ENCODE assay signal across 17 cellular contexts in genomic region chr11:36631704-36632287, GRCh38. TPM values are rescaled to one million over a fixed set of nuclear protein-coding genes. Genes with fewer than 3 reads are reported as not detected.
DNase-seq lines count a peak whose midpoint lies in the region; ATAC-seq, FAIRE-seq and TF ChIP-seq lines count a peak whose summit lies in the region.
"Had no signal": no experiment of that assay in that cellular context is flagged by ENCODE, and none has a peak within 500 bp of the region (broad histone marks: within the 10 kb centered on the region; RNA-seq: fewer than 3 reads in every experiment).

No MANE protein-coding gene starts in this region.

- peak; percentile 11 for FAIRE-seq in D721Med (lab: Jason Lieb, UNC)
- FAIRE-seq: bronchial epithelial cell had no signal

- no peaks in the 10 kb centered on the region for H3K4me1 ChIP-seq in prostate gland (replicated peaks)

- no peak overlapping the region for H3K4me3 ChIP-seq in prostate gland
- H3K4me3 ChIP-seq: heart left ventricle had no signal

- TF ChIP-seq CTCF in D721Med (IDR thresholded peaks at IDR 0.05; ENCODE audit: insufficient read depth, missing control alignments) (no peak), prostate gland (IDR thresholded peaks at IDR 0.05) (no peak)

- H3K9me3 ChIP-seq in prostate gland, result no peaks in the 10 kb centered on the region
- H3K9me3 ChIP-seq: heart left ventricle, neutrophil had no signal

- no peak for DNase-seq in D721Med (ENCODE audit: insufficient read length, low spot score)
- DNase-seq in iPS-NIHi11 (ENCODE audit: low spot score), result no peak
- DNase-seq in stimulated activated naive CD4-positive, alpha-beta T cell (lab: John Stamatoyannopoulos, UW), result no peak
- no peak for DNase-seq in C1 segment of cervical spinal cord (lab: John Stamatoyannopoulos, UW)
- no peak for DNase-seq in prostate gland (ENCODE audit: low spot score)
- DNase-seq: DMS79, heart left ventricle, KBM-7, left ventricle myocardium superior, NCI-H1694 had no signal

- no peak for TF ChIP-seq POLR2A in prostate gland (IDR thresholded peaks at IDR 0.05)

- no peak overlapping the region for H3K27ac ChIP-seq in prostate gland
- H3K27ac ChIP-seq: neutrophil had no signal

- no peaks in the 10 kb centered on the region for H3K36me3 ChIP-seq in prostate gland
- H3K36me3 ChIP-seq: neutrophil had no signal

- intact Hi-C loops in prostate gland (cut with DNase I), result no loop called here

- H3K27me3 ChIP-seq in prostate gland (replicated peaks; ENCODE audit: insufficient read depth), result no peaks in the 10 kb centered on the region
- H3K27me3 ChIP-seq: heart left ventricle, neutrophil had no signal

- 77% methylated on average over 2 of the region's 2 CpGs for WGBS in prostate gland

- ATAC-seq in GM18868 (IDR thresholded peaks at IDR 0.05; ENCODE audit: unreplicated experiment), result peak; percentile 93
- peak; percentile 77 for ATAC-seq in HG02588 (IDR thresholded peaks at IDR 0.05; ENCODE audit: unreplicated experiment)
- ATAC-seq in HG03469 (IDR thresholded peaks at IDR 0.05; ENCODE audit: unreplicated experiment), result peak; percentile 85
- ATAC-seq: heart left ventricle, left ventricle myocardium superior, WTC11 had no signal

RNA-seq across cellular contexts. Expression of gene RAG2, which starts 33.8 kb away (rescaled TPM):
- not detected for total RNA-seq in prostate gland
- total RNA-seq: activated T-helper 2 cell treated with anti-CD3 and anti-CD28 coated beads, Interferon-gamma antibody, Interleukin-2, Interleukin-4, amounts not matched to agents 10 μg/mL and 5 μg/mL and 100 μg/mL, durations not matched to agents 14 hours and 24 hours and 36 hours; bronchial epithelial cell; heart left ventricle; left ventricle myocardium superior; WTC11 had no signal

RNA-seq across cellular contexts. Expression of gene IFTAP, which starts 37.5 kb away (rescaled TPM):
- 10 to 100 TPM; 23.5 to 38.1 TPM for total RNA-seq in prostate gland
